Comparison of ENCODE assay signal across 1 cellular context in the genomic region with DNA sequence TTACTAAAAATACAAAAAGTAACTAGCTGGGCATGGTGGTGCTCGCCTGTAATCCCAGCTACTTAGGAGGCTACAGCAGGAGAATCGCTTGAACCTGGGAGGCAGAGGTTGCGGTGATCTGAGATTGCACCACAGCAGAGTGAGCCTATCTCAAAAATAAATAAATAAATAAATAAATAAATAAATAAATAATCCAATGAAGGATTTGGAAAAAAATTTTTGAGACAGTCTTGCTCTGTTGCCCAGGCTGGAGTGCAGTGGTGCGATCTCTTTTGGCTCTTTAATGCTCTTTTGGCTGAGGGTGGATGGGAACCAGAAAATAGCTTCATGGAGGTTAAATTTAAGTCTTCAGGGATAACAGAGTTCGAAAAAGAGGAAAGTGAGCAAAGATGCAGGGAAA.
TF ChIP-seq lines count a peak whose summit lies in the region.

No MANE protein-coding gene starts in this region.

TF ChIP-seq in HEK293, 187 proteins besides CTCF, POLR2A, EP300 and RAD21 (continued from another document):
- TF ChIP-seq KLF7 (tag by site-specific recombination; IDR thresholded peaks at IDR 0.05; ENCODE audit: borderline replicate concordance), result peak; percentile 68; the same call in 1 of the 2 replicates
- 0 out of 2 replicates have a peak, but pooled peaks have one; percentile 67 for TF ChIP-seq ZFP37 (tag by site-specific recombination; IDR thresholded peaks at IDR 0.05)
- TF ChIP-seq, protein P1, sequence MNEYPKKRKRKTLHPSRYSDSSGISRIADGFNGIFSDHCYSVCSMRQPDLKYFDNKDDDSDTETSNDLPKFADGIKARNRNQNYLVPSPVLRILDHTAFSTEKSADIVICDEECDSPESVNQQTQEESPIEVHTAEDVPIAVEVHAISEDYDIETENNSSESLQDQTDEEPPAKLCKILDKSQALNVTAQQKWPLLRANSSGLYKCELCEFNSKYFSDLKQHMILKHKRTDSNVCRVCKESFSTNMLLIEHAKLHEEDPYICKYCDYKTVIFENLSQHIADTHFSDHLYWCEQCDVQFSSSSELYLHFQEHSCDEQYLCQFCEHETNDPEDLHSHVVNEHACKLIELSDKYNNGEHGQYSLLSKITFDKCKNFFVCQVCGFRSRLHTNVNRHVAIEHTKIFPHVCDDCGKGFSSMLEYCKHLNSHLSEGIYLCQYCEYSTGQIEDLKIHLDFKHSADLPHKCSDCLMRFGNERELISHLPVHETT (tag by site-specific recombination; IDR thresholded peaks at IDR 0.05), result 0 out of 2 replicates have a peak, but pooled peaks have one; percentile 27
- TF ChIP-seq ZNF529 (tag by site-specific recombination; IDR thresholded peaks at IDR 0.05; ENCODE audit: insufficient replicate concordance), result peak; percentile 32
- no peak for TF ChIP-seq KLF1 (tag by site-specific recombination; IDR thresholded peaks at IDR 0.05)
- TF ChIP-seq ZNF677 (tag by site-specific recombination; IDR thresholded peaks at IDR 0.05), result no peak
- TF ChIP-seq ZNF404 (tag by site-specific recombination; IDR thresholded peaks at IDR 0.05), result 0 out of 2 replicates have a peak, but pooled peaks have one; percentile 58
- TF ChIP-seq RBAK (tag by site-specific recombination; IDR thresholded peaks at IDR 0.05), result peak; percentile 88
- peak; percentile 28; the same call in 1 of the 2 replicates for TF ChIP-seq GFI1B (tag by site-specific recombination; IDR thresholded peaks at IDR 0.05)
- 0 out of 2 replicates have a peak, but pooled peaks have one; percentile 10 for TF ChIP-seq ZNF791 (tag by site-specific recombination; IDR thresholded peaks at IDR 0.05)
- no peak for TF ChIP-seq SCRT2 (tag by site-specific recombination; IDR thresholded peaks at IDR 0.05)
- TF ChIP-seq ZNF530 (tag by site-specific recombination; IDR thresholded peaks at IDR 0.05; ENCODE audit: low read depth), result 0 out of 2 replicates have a peak, but pooled peaks have one; percentile 72
- peak; percentile 95 for TF ChIP-seq ZNF433 (tag by site-specific recombination; IDR thresholded peaks at IDR 0.05; ENCODE audit: low read depth)
- peak; percentile 51; the same call in 1 of the 2 replicates for TF ChIP-seq ZNF501 (tag by site-specific recombination; IDR thresholded peaks at IDR 0.05)
- TF ChIP-seq, protein P2, sequence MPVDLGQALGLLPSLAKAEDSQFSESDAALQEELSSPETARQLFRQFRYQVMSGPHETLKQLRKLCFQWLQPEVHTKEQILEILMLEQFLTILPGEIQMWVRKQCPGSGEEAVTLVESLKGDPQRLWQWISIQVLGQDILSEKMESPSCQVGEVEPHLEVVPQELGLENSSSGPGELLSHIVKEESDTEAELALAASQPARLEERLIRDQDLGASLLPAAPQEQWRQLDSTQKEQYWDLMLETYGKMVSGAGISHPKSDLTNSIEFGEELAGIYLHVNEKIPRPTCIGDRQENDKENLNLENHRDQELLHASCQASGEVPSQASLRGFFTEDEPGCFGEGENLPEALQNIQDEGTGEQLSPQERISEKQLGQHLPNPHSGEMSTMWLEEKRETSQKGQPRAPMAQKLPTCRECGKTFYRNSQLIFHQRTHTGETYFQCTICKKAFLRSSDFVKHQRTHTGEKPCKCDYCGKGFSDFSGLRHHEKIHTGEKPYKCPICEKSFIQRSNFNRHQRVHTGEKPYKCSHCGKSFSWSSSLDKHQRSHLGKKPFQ (tag by site-specific recombination; IDR thresholded peaks at IDR 0.05), result 0 out of 2 replicates have a peak, but pooled peaks have one; percentile 22
- TF ChIP-seq, protein P3, sequence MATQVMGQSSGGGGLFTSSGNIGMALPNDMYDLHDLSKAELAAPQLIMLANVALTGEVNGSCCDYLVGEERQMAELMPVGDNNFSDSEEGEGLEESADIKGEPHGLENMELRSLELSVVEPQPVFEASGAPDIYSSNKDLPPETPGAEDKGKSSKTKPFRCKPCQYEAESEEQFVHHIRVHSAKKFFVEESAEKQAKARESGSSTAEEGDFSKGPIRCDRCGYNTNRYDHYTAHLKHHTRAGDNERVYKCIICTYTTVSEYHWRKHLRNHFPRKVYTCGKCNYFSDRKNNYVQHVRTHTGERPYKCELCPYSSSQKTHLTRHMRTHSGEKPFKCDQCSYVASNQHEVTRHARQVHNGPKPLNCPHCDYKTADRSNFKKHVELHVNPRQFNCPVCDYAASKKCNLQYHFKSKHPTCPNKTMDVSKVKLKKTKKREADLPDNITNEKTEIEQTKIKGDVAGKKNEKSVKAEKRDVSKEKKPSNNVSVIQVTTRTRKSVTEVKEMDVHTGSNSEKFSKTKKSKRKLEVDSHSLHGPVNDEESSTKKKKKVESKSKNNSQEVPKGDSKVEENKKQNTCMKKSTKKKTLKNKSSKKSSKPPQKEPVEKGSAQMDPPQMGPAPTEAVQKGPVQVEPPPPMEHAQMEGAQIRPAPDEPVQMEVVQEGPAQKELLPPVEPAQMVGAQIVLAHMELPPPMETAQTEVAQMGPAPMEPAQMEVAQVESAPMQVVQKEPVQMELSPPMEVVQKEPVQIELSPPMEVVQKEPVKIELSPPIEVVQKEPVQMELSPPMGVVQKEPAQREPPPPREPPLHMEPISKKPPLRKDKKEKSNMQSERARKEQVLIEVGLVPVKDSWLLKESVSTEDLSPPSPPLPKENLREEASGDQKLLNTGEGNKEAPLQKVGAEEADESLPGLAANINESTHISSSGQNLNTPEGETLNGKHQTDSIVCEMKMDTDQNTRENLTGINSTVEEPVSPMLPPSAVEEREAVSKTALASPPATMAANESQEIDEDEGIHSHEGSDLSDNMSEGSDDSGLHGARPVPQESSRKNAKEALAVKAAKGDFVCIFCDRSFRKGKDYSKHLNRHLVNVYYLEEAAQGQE (tag by site-specific recombination; IDR thresholded peaks at IDR 0.05), result peak; percentile 70
- no peak for TF ChIP-seq ZNF610 (tag by site-specific recombination; IDR thresholded peaks at IDR 0.05; ENCODE audit: borderline replicate concordance)
- peak; percentile 82 for TF ChIP-seq ZNF555 (tag by site-specific recombination; conservative IDR thresholded peaks at IDR 0.05)
- TF ChIP-seq ZNF664 (tag by site-specific recombination; IDR thresholded peaks at IDR 0.05), result peak; percentile 88
- no peak for TF ChIP-seq ZNF311 (tag by site-specific recombination; IDR thresholded peaks at IDR 0.05; ENCODE audit: borderline replicate concordance)
- peak; percentile 87; the same call in 1 of the 2 replicates for TF ChIP-seq ZNF202 (tag by site-specific recombination; IDR thresholded peaks at IDR 0.05; ENCODE audit: borderline replicate concordance)
- 0 out of 2 replicates have a peak, but pooled peaks have one; percentile 78 for TF ChIP-seq ZNF354C (tag by site-specific recombination; IDR thresholded peaks at IDR 0.05; ENCODE audit: borderline replicate concordance, low read depth)
- peak; percentile 97 for TF ChIP-seq ZNF426 (tag by site-specific recombination; IDR thresholded peaks at IDR 0.05)
- no peak for TF ChIP-seq HOXD13 (CRISPR knock-in tag; IDR thresholded peaks at IDR 0.05; ENCODE audit: borderline replicate concordance)
- no peak for TF ChIP-seq ZNF423 (tag by site-specific recombination; IDR thresholded peaks at IDR 0.05)
- TF ChIP-seq ZNF223 (tag by site-specific recombination; IDR thresholded peaks at IDR 0.05), result no peak
- TF ChIP-seq ZNF560 (tag by site-specific recombination; IDR thresholded peaks at IDR 0.05; ENCODE audit: borderline replicate concordance), result peak; percentile 80; the same call in 1 of the 2 replicates
- peak; percentile 69 for TF ChIP-seq ZXDB (tag by site-specific recombination; IDR thresholded peaks at IDR 0.05)
